Comparison of ENCODE assay signal across 17 cellular contexts in genomic region chr3:172014145-172014544, GRCh38.
"Had no signal": no experiment of that assay in that cellular context is flagged by ENCODE, and none has a peak within 500 bp of the region (broad histone marks: within the 10 kb centered on the region; RNA-seq: fewer than 3 reads in every experiment).

No MANE protein-coding gene starts in this region.

- ATAC-seq: SK-N-SH treated with all-trans-retinoic acid at 6 μM for 48 hours had no signal

- H3K27ac ChIP-seq: RWPE1 had no signal

- DNase-seq: KBM-7, MV-4-11, NCI-H1048, NCI-H1105, NCI-H1417, NCI-H1436 treated with DMSO at 0.1 percent for 48 hours, NCI-H1694, NCI-H187 treated with DMSO at 0.1 percent for 48 hours, NCI-H2029 treated with DMSO at 0.1 percent for 48 hours, NCI-H2171 treated with DMSO at 0.1 percent for 48 hours, NCI-H345, NCI-H446 treated with DMSO at 0.1 percent for 48 hours, NCI-H510A treated with DMSO at 0.1 percent for 48 hours, NCI-H69, NCI-H774 had no signal
